In genomic region chr20:56608376-56608775, GRCh38 we compare ENCODE assay signal across 36 cellular contexts. TPM values are rescaled to one million over a fixed set of nuclear protein-coding genes. Genes with fewer than 3 reads are reported as not detected.
"Had no signal": no experiment of that assay in that cellular context is flagged by ENCODE, and none has a peak within 500 bp of the region (broad histone marks: within the 10 kb centered on the region; RNA-seq: fewer than 3 reads in every experiment).

No MANE protein-coding gene starts in this region.

- H3K36me3 ChIP-seq: MG63 had no signal

- H3K4me3 ChIP-seq: MG63 had no signal

- DNase-seq: Karpas-422, Kasumi-1, KG1, MG63, MM.1S, MV-4-11, NCI-H1048, NCI-H1092, NCI-H1092 treated with DMSO at 0.1 percent for 48 hours, NCI-H1105, NCI-H1105 treated with DMSO at 0.1 percent for 48 hours, NCI-H1417, NCI-H1417 treated with DMSO at 0.1 percent for 48 hours, NCI-H1436, NCI-H1436 treated with DMSO at 0.1 percent for 48 hours, NCI-H146, NCI-H1694, NCI-H1694 treated with DMSO at 0.1 percent for 48 hours, NCI-H187, NCI-H187 treated with DMSO at 0.1 percent for 48 hours, NCI-H1930, NCI-H2029, NCI-H2029 treated with DMSO at 0.1 percent for 48 hours, NCI-H2081, NCI-H2081 treated with DMSO at 0.1 percent for 48 hours, NCI-H2107, NCI-H2171, NCI-H2171 treated with DMSO at 0.1 percent for 48 hours, NCI-H2227 treated with DMSO at 0.1 percent for 48 hours, NCI-H226, NCI-H345, NCI-H446, NCI-H446 treated with DMSO at 0.1 percent for 48 hours, NCI-H510A had no signal

- H3K4me2 ChIP-seq: KMS-11 had no signal

- H3K9ac ChIP-seq: KMS-11 had no signal

- H3K9me3 ChIP-seq: MG63 had no signal

- H3K27me3 ChIP-seq: MG63 had no signal

- H3K27ac ChIP-seq: KMS-11 had no signal

RNA-seq across cellular contexts. Expression of gene TFAP2C, which starts 20.7 kb away (rescaled TPM):
- total RNA-seq: LHCN-M2 had no signal
